8 cellular contexts compared by ENCODE assay signal in the genomic region with DNA sequence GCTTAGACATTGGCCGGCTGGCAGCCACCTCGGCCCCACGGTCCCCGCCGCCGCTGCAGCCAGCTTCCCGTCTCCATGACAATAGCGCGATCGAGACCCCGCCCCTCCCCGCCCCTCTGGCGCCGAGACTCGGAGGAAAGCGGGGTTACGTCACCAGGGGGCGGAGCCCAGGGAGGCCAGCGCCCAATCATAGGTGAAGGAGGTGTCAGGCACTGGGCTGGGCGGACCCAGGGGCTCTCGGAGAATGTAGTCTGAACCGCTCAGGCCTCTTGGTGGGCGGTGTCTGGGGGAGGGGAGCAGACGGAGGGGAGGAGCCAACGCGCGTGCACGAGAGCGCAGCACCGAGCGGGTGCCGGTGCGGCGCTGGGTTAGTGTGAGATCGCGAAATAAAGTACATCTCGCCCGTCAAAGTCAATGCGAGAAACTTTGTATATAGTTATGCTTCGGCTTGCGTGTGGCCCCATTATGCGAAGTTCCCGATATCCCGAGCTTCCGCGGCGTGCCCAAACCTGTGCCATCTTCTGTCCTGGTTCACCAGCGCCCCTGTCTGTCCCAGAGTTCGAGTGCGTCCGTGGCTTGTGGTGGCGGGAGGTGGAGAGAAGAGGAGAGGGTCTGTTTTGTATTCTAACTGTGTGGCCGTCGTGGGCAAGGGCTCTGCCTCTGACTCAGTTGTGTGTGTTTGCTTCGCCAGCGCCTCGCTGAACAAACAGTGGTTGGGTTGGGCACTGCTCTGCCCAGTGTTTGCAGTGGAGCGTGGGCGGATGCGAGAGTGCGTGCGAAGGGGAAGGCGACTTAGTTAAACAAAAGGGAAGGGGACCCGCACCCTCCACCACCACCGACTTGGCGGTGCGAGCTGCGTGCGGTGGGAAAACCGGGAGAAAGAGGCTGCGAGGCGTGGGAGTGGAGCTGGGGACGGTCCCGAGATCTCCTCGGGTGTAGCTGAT. TPM values are rescaled to one million over a fixed set of nuclear protein-coding genes. Genes with fewer than 3 reads are reported as not detected.
DNase-seq lines count a peak whose midpoint lies in the region; ATAC-seq and TF ChIP-seq lines count a peak whose summit lies in the region.

No MANE protein-coding gene starts in this region.

- CTCF ChIA-PET in AG04450 (lab: Charles Lee) = no interaction called here

- H3K9me3 ChIP-seq in AG04450 (ENCODE audit: control insufficient read depth, insufficient read depth, low read length) = peaks cover 22% of the 10 kb centered on the region

- DNase-seq in AG04450 (ENCODE audit: low read depth, low spot score) = peak; percentile 49
- DNase-seq in NCI-H2227 (lab: John Stamatoyannopoulos, UW; ENCODE audit: unreplicated experiment) = peak; percentile 98
- peak; percentile 75 to 89 (median 80) for DNase-seq in activated CD4-positive, CD25-positive, alpha-beta regulatory T cell (lab: John Stamatoyannopoulos, UW)
- DNase-seq in central memory CD8-positive, alpha-beta T cell (ENCODE audit: low spot score in 2 of 2) = peak; percentile 75 to 80
- peak; percentile 87 for DNase-seq in kidney epithelial cell (ENCODE audit: low read depth)
- peak; percentile 95 to 96 for DNase-seq in stimulated activated CD4-positive, alpha-beta T cell treated with anti-CD3 and anti-CD28 coated beads, Interleukin-15, amount 100 ng/mL, for 48 hours (ENCODE audit: low read depth in 2 of 2)

- H3K27ac ChIP-seq in AG04450 (ENCODE audit: low read depth, low read length) = no peak overlapping the region

- no peaks in the 10 kb centered on the region for H3K36me3 ChIP-seq in kidney epithelial cell (ENCODE audit: control insufficient read depth, insufficient read depth, low read length)

- H3K27ac Mint-ChIP-seq in central memory CD8-positive, alpha-beta T cell (ENCODE audit: low read depth) = peak overlapping the region; percentile 84

- POLR2A ChIA-PET in AG04450 (lab: Yijun Ruan, JAX) = no interaction called here

- H3K27me3 ChIP-seq in AG04450 (ENCODE audit: control insufficient read depth, insufficient read depth, low read length) (peaks cover 59% of the 10 kb centered on the region), kidney epithelial cell (ENCODE audit: control insufficient read depth, insufficient read depth, low read length) (peaks cover 24% of the 10 kb centered on the region)

- H3K4me3 ChIP-seq in AG04450 (ENCODE audit: low read depth, low read length) = peak overlapping the region; percentile 51
- H3K4me3 ChIP-seq in kidney epithelial cell (ENCODE audit: low read depth, low read length) = peak overlapping the region; percentile 70

- peaks cover 10% of the 10 kb centered on the region for H3K36me3 Mint-ChIP-seq in central memory CD8-positive, alpha-beta T cell (ENCODE audit: insufficient read depth)

- TF ChIP-seq CTCF in AG04450 (IDR thresholded peaks at IDR 0.05; ENCODE audit: low read depth, low read length) (no peak), kidney epithelial cell (IDR thresholded peaks at IDR 0.05; ENCODE audit: insufficient read depth, low read length, poor library complexity, severe bottlenecking) (peak; percentile 11)

- H3K4me3 Mint-ChIP-seq in central memory CD8-positive, alpha-beta T cell = peak overlapping the region; percentile 83

- peaks cover 35% of the 10 kb centered on the region for H3K4me1 Mint-ChIP-seq in central memory CD8-positive, alpha-beta T cell

- peaks cover 76% of the 10 kb centered on the region for H3K27me3 Mint-ChIP-seq in central memory CD8-positive, alpha-beta T cell

- ATAC-seq in GM18873 (IDR thresholded peaks at IDR 0.05; ENCODE audit: low FRiP score, unreplicated experiment) (peak; percentile 96), HG03159 (IDR thresholded peaks at IDR 0.05; ENCODE audit: unreplicated experiment) (peak; percentile 96)
- peak; percentile 89 for ATAC-seq in central memory CD8-positive, alpha-beta T cell (replicated peaks; ENCODE audit: extremely low read depth, poor library complexity, severe bottlenecking)

- peaks cover 5% of the 10 kb centered on the region for H3K9me3 Mint-ChIP-seq in central memory CD8-positive, alpha-beta T cell

RNA-seq across cellular contexts. Expression of gene IRX5, which starts 1.3 kb away (rescaled TPM):
- polyA plus RNA-seq in AG04450 (2011; rRNA removed) = not detected in 2 replicates
- not detected in 2 replicates for polyA minus RNA-seq in AG04450 (2011; rRNA and poly(A)+ RNA removed)
- 1.6 and 2.0 TPM in 2 replicates for total RNA-seq in kidney epithelial cell
